Comparison of ENCODE assay signal across 8 cellular contexts in the genomic region with DNA sequence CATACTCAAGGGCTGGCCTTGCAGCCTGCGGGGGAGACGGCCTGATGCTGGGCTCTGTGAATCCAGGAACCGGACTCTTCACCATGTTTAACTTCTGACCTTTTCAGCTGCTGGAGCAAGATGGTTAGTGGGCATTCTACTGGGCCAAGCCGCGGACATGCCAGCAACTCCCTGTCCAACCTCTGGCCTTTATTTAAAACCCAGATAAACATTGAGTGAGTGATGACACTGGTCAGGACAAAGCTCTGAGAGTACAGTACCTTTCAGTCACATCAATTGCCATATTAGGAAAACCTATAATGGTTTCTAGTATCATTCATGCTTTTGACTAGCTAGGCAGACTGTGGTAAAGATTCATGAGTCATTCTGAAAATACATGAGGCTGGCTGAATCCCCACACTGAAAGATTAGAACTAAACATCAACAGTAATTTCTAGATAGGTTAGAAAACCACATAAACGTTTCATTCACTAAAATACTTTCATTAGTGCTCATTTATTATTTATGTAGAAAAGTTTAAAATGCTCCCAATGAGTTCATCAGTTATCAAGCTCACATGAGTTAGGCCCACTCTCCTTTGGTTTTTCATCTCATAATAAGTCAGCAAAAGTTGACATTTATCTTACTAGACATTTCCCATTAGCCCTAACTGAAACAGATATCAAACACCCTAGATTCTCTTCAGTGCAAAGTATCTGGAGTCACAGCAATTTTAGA. TPM values are rescaled to one million over a fixed set of nuclear protein-coding genes. Genes with fewer than 3 reads are reported as not detected.
A peak's percentile ranks its signal among the peaks of the same experiment; 100 is the strongest.
DNase-seq lines count a peak whose midpoint lies in the region; ATAC-seq and TF ChIP-seq lines count a peak whose summit lies in the region.

No MANE protein-coding gene starts in this region.

- no peaks in the 10 kb centered on the region for H3K9me3 ChIP-seq in gastrocnemius medialis

- CTCF ChIA-PET in activated naive CD4-positive, alpha-beta T cell treated with anti-CD3 and anti-CD28 coated beads for 36 hours (lab: Charles Lee) = interaction anchor here (0.5 to 2.0 kb wide), 6 partner anchors 10 to 185 kb away, joined by 3 to 8 read pairs (median 4); no protein-coding TSS in a partner anchor

- peaks cover 28% of the 10 kb centered on the region for H3K4me1 Mint-ChIP-seq in activated naive CD4-positive, alpha-beta T cell treated with anti-CD3 and anti-CD28 coated beads for 36 hours (ENCODE audit: low read depth)

- no peak for TF ChIP-seq CTCF in gastrocnemius medialis (IDR thresholded peaks at IDR 0.05 in 4 of 5, conservative IDR thresholded peaks at IDR 0.05 in 1 of 5)

- H3K4me3 ChIP-seq in gastrocnemius medialis = no peak overlapping the region

- H3K27ac Mint-ChIP-seq in activated naive CD4-positive, alpha-beta T cell treated with anti-CD3 and anti-CD28 coated beads for 36 hours = peak overlapping the region; percentile 68
- peak overlapping the region; percentile 53 to 66 for H3K27ac Mint-ChIP-seq in activated naive CD4-positive, alpha-beta T cell treated with anti-CD3 and anti-CD28 coated beads, Interleukin-2, amount 50 U/mL, for 72 hours

- peaks cover 28 to 31% of the 10 kb centered on the region in 2 donors for H3K4me1 ChIP-seq in gastrocnemius medialis

- H3K36me3 Mint-ChIP-seq in activated naive CD4-positive, alpha-beta T cell treated with anti-CD3 and anti-CD28 coated beads for 36 hours (ENCODE audit: low read depth) = peaks cover 32% of the 10 kb centered on the region
- H3K36me3 Mint-ChIP-seq in activated naive CD4-positive, alpha-beta T cell treated with anti-CD3 and anti-CD28 coated beads, Interleukin-2, amount 50 U/mL, for 72 hours = peaks cover 12 to 39% of the 10 kb centered on the region in 2 donors

- DNase-seq in activated naive CD4-positive, alpha-beta T cell treated with anti-CD3 and anti-CD28 coated beads for 36 hours = peak; percentile 44
- no peak for DNase-seq in activated naive CD4-positive, alpha-beta T cell (lab: John Stamatoyannopoulos, UW)
- DNase-seq in activated naive CD4-positive, alpha-beta T cell treated with anti-CD3 and anti-CD28 coated beads, Interleukin-2, amount 50 U/mL, for 72 hours (ENCODE audit: low spot score in 2 of 2) = no peak
- DNase-seq in gastrocnemius medialis (no peak), globus pallidus (ENCODE audit: low spot score) (no peak), NCI-H2081 (lab: John Stamatoyannopoulos, UW) (no peak), NOMO-1 treated with dmso at 0.1 percent for 144 hours (lab: John Stamatoyannopoulos, UW; ENCODE audit: unreplicated experiment) (no peak)

- H3K9me3 Mint-ChIP-seq in activated naive CD4-positive, alpha-beta T cell treated with anti-CD3 and anti-CD28 coated beads for 36 hours = no peaks in the 10 kb centered on the region
- H3K9me3 Mint-ChIP-seq in activated naive CD4-positive, alpha-beta T cell treated with anti-CD3 and anti-CD28 coated beads, Interleukin-2, amount 50 U/mL, for 72 hours = no peaks in the 10 kb centered on the region

- H3K27ac ChIP-seq in gastrocnemius medialis = peak overlapping the region; percentile 69 to 88 (median 74)

- no peak overlapping the region for H3K4me3 Mint-ChIP-seq in activated naive CD4-positive, alpha-beta T cell treated with anti-CD3 and anti-CD28 coated beads for 36 hours

- H3K36me3 ChIP-seq in gastrocnemius medialis = peaks cover 0 to 24% of the 10 kb centered on the region in 2 donors

- peaks cover 13% of the 10 kb centered on the region for H3K27me3 Mint-ChIP-seq in activated naive CD4-positive, alpha-beta T cell treated with anti-CD3 and anti-CD28 coated beads for 36 hours (ENCODE audit: low read depth)

- no peaks in the 10 kb centered on the region for H3K27me3 ChIP-seq in gastrocnemius medialis

- intact Hi-C loops in activated naive CD4-positive, alpha-beta T cell treated with anti-CD3 and anti-CD28 coated beads for 36 hours (cut with micrococcal nuclease) = loop anchor here (1.0 to 2.0 kb wide), 11 partner anchors 30 to 663 kb away; a partner anchor contains a TSS
- intact Hi-C loops in gastrocnemius medialis (cut with DNase I; ENCODE audit: low total_unique reads) = no loop called here

- in situ Hi-C loops in gastrocnemius medialis (cut with MboI; ENCODE audit: low sequenced_read_pairs in 4 of 4) = no loop called here

- no peak for TF ChIP-seq POLR2A in gastrocnemius medialis (IDR thresholded peaks at IDR 0.05)

- ATAC-seq in HG02981 (IDR thresholded peaks at IDR 0.05; ENCODE audit: unreplicated experiment) = peak; percentile 96
- peak; percentile 92 to 96 for ATAC-seq in activated naive CD4-positive, alpha-beta T cell treated with anti-CD3 and anti-CD28 coated beads, Interleukin-2, amount 50 U/mL, for 72 hours
- peak; percentile 35 to 44 for ATAC-seq in gastrocnemius medialis

RNA-seq across cellular contexts. Expression of a gene that starts 7.1 kb away (rescaled TPM):
- total RNA-seq in activated naive CD4-positive, alpha-beta T cell treated with anti-CD3 and anti-CD28 coated beads for 36 hours = not detected
- total RNA-seq in activated naive CD4-positive, alpha-beta T cell treated with anti-CD3 and anti-CD28 coated beads, Interleukin-2, amount 50 U/mL, for 72 hours = not detected
- over 10,000 TPM in 3 of 4 donors, 1,000 to 10,000 TPM in 1; 2,912 to 35,934 (median 16,282) TPM for total RNA-seq in gastrocnemius medialis

Comparison
In these comparisons a context has a peak if more than half of its experiments do, and no peak if none do; other contexts are left out.
1. ATAC-seq: peak in every context shown above with its lines; median percentile 96 in HG02981; 94 in activated naive CD4-positive, alpha-beta T cell treated with anti-CD3 and anti-CD28 coated beads, Interleukin-2, amount 50 U/mL, for 72 hours; 40 in gastrocnemius medialis.
2. RNA of a gene that starts 7.1 kb away (total RNA-seq): 2,912 to 35,934 TPM in gastrocnemius medialis; not detected in activated naive CD4-positive, alpha-beta T cell treated with anti-CD3 and anti-CD28 coated beads for 36 hours and not detected in activated naive CD4-positive, alpha-beta T cell treated with anti-CD3 and anti-CD28 coated beads, Interleukin-2, amount 50 U/mL, for 72 hours; every median in the first group is over 1,000 times any median in the second.